In the genomic region with DNA sequence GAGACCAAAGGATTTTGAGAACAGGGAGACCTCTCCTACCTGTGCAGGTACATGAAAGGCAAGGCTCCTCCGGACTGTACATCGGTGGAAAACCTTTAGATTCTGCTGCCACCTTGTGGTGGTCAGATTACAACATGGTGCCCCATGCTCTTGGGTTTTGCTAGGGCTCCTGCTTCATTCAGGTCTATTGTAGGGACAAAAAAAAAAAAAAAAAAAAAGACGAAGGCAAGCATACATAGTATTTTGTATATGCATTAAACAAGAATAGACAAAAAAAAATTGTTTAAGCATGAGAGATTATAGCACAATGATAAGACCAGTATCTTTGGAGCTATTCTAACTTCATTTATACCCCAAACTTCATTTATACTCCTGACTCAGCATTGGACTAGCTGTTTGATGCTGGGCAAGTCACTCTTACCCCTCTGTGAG, we compare ENCODE assay signal across 8 cellular contexts. TPM values are rescaled to one million over a fixed set of nuclear protein-coding genes. Genes with fewer than 3 reads are reported as not detected.
DNase-seq lines count a peak whose midpoint lies in the region; ATAC-seq and TF ChIP-seq lines count a peak whose summit lies in the region.

No MANE protein-coding gene starts in this region.

- H2BK5ac ChIP-seq in mesendoderm (ENCODE audit: low read length) = no peak overlapping the region

- no peaks in the 10 kb centered on the region for H3K79me1 ChIP-seq in mesendoderm (ENCODE audit: low read length)

- no peaks in the 10 kb centered on the region for H3K36me3 ChIP-seq in mesendoderm (ENCODE audit: control insufficient read depth, insufficient read depth, low read length)

- no peak overlapping the region for H3K4me3 ChIP-seq in dorsolateral prefrontal cortex
- H3K4me3 ChIP-seq in mesendoderm (ENCODE audit: low read length) = no peak overlapping the region

- H2BK120ac ChIP-seq in mesendoderm (ENCODE audit: low read depth, low read length) = no peak overlapping the region

- H2BK15ac ChIP-seq in mesendoderm (replicated peaks; ENCODE audit: low read depth) = no peak overlapping the region

- H3K4me1 ChIP-seq in mesendoderm (ENCODE audit: control insufficient read depth, low read depth, low read length) = peaks cover 2% of the 10 kb centered on the region

- H4K5ac ChIP-seq in mesendoderm (ENCODE audit: low read length) = no peak overlapping the region

- DNase-seq in SIG-M5 treated with dmso at 0.1 percent for 504 hours (lab: John Stamatoyannopoulos, UW; ENCODE audit: unreplicated experiment) (peak; percentile 50), SIG-M5 (lab: John Stamatoyannopoulos, UW) (no peak), NCI-H226 (peak; percentile 50), dorsolateral prefrontal cortex (peak in 9 of 10 donors; percentile 40 to 74 (median 60)), mesendoderm (peak; percentile 85)
- DNase-seq in activated CD4-positive, alpha-beta T cell treated with anti-CD3 and anti-CD28 coated beads, Interleukin-2, amount 50 U/mL, for 1 hour = peak; percentile 56
- peak; percentile 15 for DNase-seq in stimulated activated CD8-positive, alpha-beta memory T cell treated with anti-CD3 and anti-CD28 coated beads, Interleukin-7, amount 100 ng/mL, for 24 hours (ENCODE audit: low read depth)

- H3K27me3 ChIP-seq in dorsolateral prefrontal cortex (peaks cover 0 to 8% (median 0%) of the 10 kb centered on the region in 45 donors), mesendoderm (ENCODE audit: insufficient read depth, low read length, poor library complexity) (no peaks in the 10 kb centered on the region)

- no peaks in the 10 kb centered on the region for H3K79me2 ChIP-seq in mesendoderm (ENCODE audit: control insufficient read depth, insufficient read depth, low read length)

- H2AK5ac ChIP-seq in mesendoderm (ENCODE audit: low read length) = no peak overlapping the region

- H3K27ac ChIP-seq in dorsolateral prefrontal cortex (no peak overlapping the region), mesendoderm (ENCODE audit: low read depth, low read length) (no peak overlapping the region)

- peak; percentile 45 for ATAC-seq in HG03064 (IDR thresholded peaks at IDR 0.05; ENCODE audit: low read depth, unreplicated experiment)

- no peak overlapping the region for H3K4me2 ChIP-seq in mesendoderm (ENCODE audit: low read length)

- TF ChIP-seq CTCF in dorsolateral prefrontal cortex (IDR thresholded peaks at IDR 0.05 in 54 of 56, conservative IDR thresholded peaks at IDR 0.05 in 2 of 56; ENCODE audit: low read depth in 1 of 56, partially characterized antibody in 56 of 56) = peak; percentile 52 to 89 (median 78)

- intact Hi-C loops in dorsolateral prefrontal cortex (cut with DNase I) = loop anchor here (5.0 to 10.0 kb wide), 3 partner anchors 33 to 1315 kb away; a partner anchor contains a TSS

- no CpG with 5 or more reads among the region's 3 CpGs for WGBS in mesendoderm (ENCODE audit: extremely low coverage, insufficient coverage, low lambda C conversion rate)

- no peak overlapping the region for H3K56ac ChIP-seq in mesendoderm (ENCODE audit: low read length)

- H3K4ac ChIP-seq in mesendoderm (ENCODE audit: low read depth, low read length) = no peak overlapping the region

- H3K18ac ChIP-seq in mesendoderm (ENCODE audit: low read length) = no peak overlapping the region

- no peak overlapping the region for H3K9ac ChIP-seq in mesendoderm (ENCODE audit: low read length)

- no peak overlapping the region for H3K23ac ChIP-seq in mesendoderm (ENCODE audit: low read length)

- H4K8ac ChIP-seq in mesendoderm (ENCODE audit: low read depth, low read length) = no peak overlapping the region

RNA-seq across cellular contexts. Expression of a gene that starts 27.4 kb away (rescaled TPM):
- total RNA-seq in dorsolateral prefrontal cortex = 10 to 100 TPM in 110 of 120 experiments, 1 to 10 TPM in 10; 6.4 to 50.8 (median 15.2) TPM
- 2.6 TPM for polyA plus RNA-seq in mesendoderm (2013, experiment 1 of 2)
- 2.6 TPM for polyA plus RNA-seq in mesendoderm (2013, experiment 2 of 2)

RNA-seq across cellular contexts. Expression of a gene that starts 34.0 kb away (rescaled TPM):
- total RNA-seq in dorsolateral prefrontal cortex = 100 to 1,000 TPM; 102 to 181 (median 132) TPM
- polyA plus RNA-seq in mesendoderm (2013, experiment 1 of 2) = 19.2 TPM
- polyA plus RNA-seq in mesendoderm (2013, experiment 2 of 2) = 20.0 TPM

RNA-seq across cellular contexts. Expression of a gene that starts 57.5 kb away (rescaled TPM):
- total RNA-seq in dorsolateral prefrontal cortex = 10 to 100 TPM; 10.4 to 59.2 (median 36.8) TPM
- polyA plus RNA-seq in mesendoderm (2013, experiment 1 of 2) = 0.15 TPM
- polyA plus RNA-seq in mesendoderm (2013, experiment 2 of 2) = 0.35 TPM
